ENCODE assay signal across 19 cellular contexts in the genomic region with DNA sequence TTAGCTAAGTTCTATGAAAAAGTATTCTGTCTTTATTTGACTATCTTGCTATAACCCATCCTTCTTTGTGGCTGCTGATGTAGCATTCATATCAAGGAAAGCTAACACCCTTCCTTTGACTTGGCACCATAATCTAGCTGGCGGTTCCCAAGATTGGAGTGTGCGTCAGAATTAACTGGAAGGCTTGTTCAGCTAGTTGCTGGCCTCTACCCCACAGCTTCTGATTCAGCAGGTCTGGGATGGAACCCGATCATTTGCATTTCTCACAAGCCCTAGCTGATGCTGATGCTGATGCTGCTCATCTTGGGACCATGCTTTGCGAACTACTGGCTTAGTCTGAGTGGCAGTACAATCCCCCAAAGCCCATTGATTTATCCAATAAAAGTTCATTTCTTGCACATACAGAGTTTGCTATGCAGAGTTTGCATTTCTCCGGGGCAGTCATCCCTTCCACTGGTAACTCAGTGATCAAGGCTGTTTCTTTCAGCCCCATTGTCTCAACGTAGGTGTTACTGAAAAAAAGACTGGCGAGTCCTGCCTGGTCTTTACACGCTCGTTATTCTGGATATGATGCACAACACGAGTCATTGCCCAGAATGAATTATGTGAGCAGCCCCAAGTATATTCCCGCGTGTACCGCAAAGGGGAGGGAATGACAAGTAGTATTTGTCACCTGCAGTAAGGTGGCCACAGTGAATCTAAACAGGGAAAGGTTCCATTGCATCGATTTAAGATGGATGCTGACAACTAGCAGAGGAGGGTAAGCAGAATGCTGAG.
DNase-seq lines count a peak whose midpoint lies in the region; ATAC-seq and TF ChIP-seq lines count a peak whose summit lies in the region.
"Had no signal": no experiment of that assay in that cellular context is flagged by ENCODE, and none has a peak within 500 bp of the region (broad histone marks: within the 10 kb centered on the region; RNA-seq: fewer than 3 reads in every experiment).

No MANE protein-coding gene starts in this region.

- in situ Hi-C loops in GM13976 (cut with MboI; ENCODE audit: low sequenced_read_pairs, unreplicated experiment), result no loop called here

- H3K4me1 ChIP-seq in left ventricle myocardium inferior, result peaks cover 36% of the 10 kb centered on the region
- H3K4me1 ChIP-seq: BE2C, right lobe of liver, SJCRH30 had no signal

- CTCF ChIA-PET in WTC11 (lab: Charles Lee), result interaction anchor here (0.7 kb wide), 1 partner anchor 51 kb away, joined by 3 read pairs; no protein-coding TSS in a partner anchor

- TF ChIP-seq CTCF in WTC11 (IDR thresholded peaks at IDR 0.05) (no peak), left ventricle myocardium inferior (IDR thresholded peaks at IDR 0.05; ENCODE audit: borderline replicate concordance) (no peak), GM13976 (IDR thresholded peaks at IDR 0.05; ENCODE audit: borderline replicate concordance, control extremely low read depth, extremely low read depth, insufficient read depth, missing control alignments) (no peak)

- no peaks in the 10 kb centered on the region for H3K27me3 Mint-ChIP-seq in WTC11 (ENCODE audit: low read depth)

- no peak overlapping the region for H3K4me3 ChIP-seq in left ventricle myocardium inferior
- H3K4me3 ChIP-seq: right lobe of liver, SJCRH30, vagina had no signal

- ATAC-seq in WTC11 (no peak), HG03175 (IDR thresholded peaks at IDR 0.05; ENCODE audit: unreplicated experiment) (no peak), HG03135 (IDR thresholded peaks at IDR 0.05; ENCODE audit: unreplicated experiment) (no peak)
- ATAC-seq: HCT116; right lobe of liver; stimulated activated naive CD8-positive, alpha-beta T cell treated with anti-CD3 and anti-CD28 coated beads, Interleukin-15, Interleukin-2, amounts not matched to agents 100 U/mL and 50 U/mL, for 24 hours had no signal

- intact Hi-C loops in left ventricle myocardium inferior (cut with micrococcal nuclease), result no loop called here

- peak in 2 of 3 donors; percentile 10 to 17 for DNase-seq in stimulated activated CD4-positive, alpha-beta T cell treated with anti-CD3 and anti-CD28 coated beads, TNF-alpha, amount 100 ng/mL, for 48 hours (ENCODE audit: low read depth in 3 of 3)
- no peak for DNase-seq in stimulated activated CD4-positive, alpha-beta T cell treated with anti-CD3 and anti-CD28 coated beads, Interleukin-4, amount 100 ng/mL, for 1 hour
- DNase-seq in WTC11 (ENCODE audit: low spot score) (no peak), left ventricle myocardium inferior (no peak), pons (ENCODE audit: low spot score) (no peak), GM13976 (ENCODE audit: low spot score) (no peak)
- DNase-seq: activated naive CD4-positive, alpha-beta T cell treated with anti-CD3 and anti-CD28 coated beads, Interleukin-2, amount 50 U/mL, for 16 hours; BE2C; KBM-7; mammary epithelial cell; NCI-H2227 treated with DMSO at 0.1 percent for 48 hours; right lobe of liver; SJCRH30; stimulated activated naive CD8-positive, alpha-beta T cell treated with anti-CD3 and anti-CD28 coated beads, Interleukin-15, Interleukin-2, amounts not matched to agents 100 U/mL and 50 U/mL, for 24 hours had no signal

- peaks cover 59% of the 10 kb centered on the region for H3K36me3 Mint-ChIP-seq in WTC11

- H3K9me3 ChIP-seq in left ventricle myocardium inferior (replicated peaks), result no peaks in the 10 kb centered on the region
- H3K9me3 ChIP-seq: BE2C, right lobe of liver, SJCRH30, vagina had no signal

- peaks cover 15% of the 10 kb centered on the region; the same call in 1 of the 2 replicates for H3K4me1 Mint-ChIP-seq in WTC11

- peak overlapping the region; percentile 47 for H3K27ac ChIP-seq in left ventricle myocardium inferior (replicated peaks)
- H3K27ac ChIP-seq: right lobe of liver, SJCRH30, vagina had no signal

- peak overlapping the region; percentile 89 for H3K27ac Mint-ChIP-seq in WTC11

- POLR2A ChIA-PET in WTC11 (lab: Charles Lee), result no interaction called here

- no peaks in the 10 kb centered on the region for H3K27me3 ChIP-seq in left ventricle myocardium inferior (ENCODE audit: low read depth)
- H3K27me3 ChIP-seq: BE2C, right lobe of liver, SJCRH30, vagina had no signal

- no peak overlapping the region for H3K4me3 Mint-ChIP-seq in WTC11
- H3K4me3 Mint-ChIP-seq: neural crest cell had no signal

- no peaks in the 10 kb centered on the region for H3K9me3 Mint-ChIP-seq in WTC11
- H3K9me3 Mint-ChIP-seq: neural crest cell had no signal

- H3K36me3 ChIP-seq in left ventricle myocardium inferior, result peaks cover 35% of the 10 kb centered on the region
- H3K36me3 ChIP-seq: BE2C, right lobe of liver, SJCRH30 had no signal

TF ChIP-seq in WTC11, 78 proteins besides CTCF, POLR2A, EP300 and RAD21:
- TF ChIP-seq ZBTB21 (CRISPR knock-in tag; IDR thresholded peaks at IDR 0.05; ENCODE audit: borderline replicate concordance), result no peak
- TF ChIP-seq, protein P1, sequence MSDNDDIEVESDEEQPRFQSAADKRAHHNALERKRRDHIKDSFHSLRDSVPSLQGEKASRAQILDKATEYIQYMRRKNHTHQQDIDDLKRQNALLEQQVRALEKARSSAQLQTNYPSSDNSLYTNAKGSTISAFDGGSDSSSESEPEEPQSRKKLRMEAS (CRISPR knock-in tag; IDR thresholded peaks at IDR 0.05), result no peak
TF ChIP-seq in WTC11: peak in this region for 0.

Comparison
In these comparisons a context has a peak if more than half of its experiments do, and no peak if none do; other contexts are left out.
1. DNase-seq: peak in stimulated activated CD4-positive, alpha-beta T cell treated with anti-CD3 and anti-CD28 coated beads, TNF-alpha, amount 100 ng/mL, for 48 hours (2 of 3); none in stimulated activated CD4-positive, alpha-beta T cell treated with anti-CD3 and anti-CD28 coated beads, Interleukin-4, amount 100 ng/mL, for 1 hour (single experiment), WTC11 (single experiment), left ventricle myocardium inferior (single experiment), pons (single experiment) and GM13976 (single experiment).